Comparison of ENCODE assay signal across 1 cellular context in the genomic region with DNA sequence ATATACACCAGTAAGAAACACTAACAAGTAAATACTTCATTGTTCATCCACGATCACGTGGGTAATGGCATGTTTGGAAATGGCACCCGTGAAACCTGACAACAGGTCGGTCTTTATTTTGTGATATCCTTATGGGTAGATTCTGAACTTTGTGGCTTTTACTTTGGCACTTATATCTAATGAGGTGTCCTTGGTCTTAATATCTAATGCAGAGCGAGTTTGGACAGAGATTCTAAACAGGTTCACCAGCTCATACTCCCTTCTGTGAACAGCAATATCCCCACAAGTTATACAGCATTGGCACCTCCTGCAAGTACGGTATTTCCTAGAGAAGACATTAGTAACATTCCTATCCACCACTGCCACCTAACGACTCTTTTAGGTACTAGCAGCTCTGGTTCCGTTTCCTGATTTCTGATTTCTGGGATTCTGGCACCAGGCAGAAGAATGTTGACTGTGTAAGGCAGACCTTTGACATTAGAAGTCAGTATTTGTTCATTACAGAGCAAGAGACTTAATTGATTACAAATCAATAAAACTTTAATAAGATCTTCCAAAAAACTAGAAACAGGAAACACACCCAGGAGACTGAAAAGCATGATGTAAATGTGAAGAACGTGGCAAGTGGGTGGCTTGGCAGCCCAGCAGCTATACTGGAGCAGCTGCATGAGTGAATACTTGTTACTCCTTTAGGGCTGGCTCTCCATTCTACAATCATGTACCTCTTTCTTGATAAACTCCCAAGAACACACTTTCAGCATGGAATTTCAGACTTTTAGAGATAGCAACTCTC.
A peak's percentile ranks its signal among the peaks of the same experiment; 100 is the strongest.
TF ChIP-seq lines count a peak whose summit lies in the region.

No MANE protein-coding gene starts in this region.

TF ChIP-seq in K562, 482 proteins besides CTCF, POLR2A, EP300 and RAD21:
- TF ChIP-seq IRF1 (CRISPR knock-in tag; IDR thresholded peaks at IDR 0.05; ENCODE audit: borderline replicate concordance) = no peak
- TF ChIP-seq CC2D1A (IDR thresholded peaks at IDR 0.05) = 0 out of 2 replicates have a peak, but pooled peaks have one; percentile 24
- TF ChIP-seq RAD51 (IDR thresholded peaks at IDR 0.05; ENCODE audit: borderline replicate concordance, low read depth) = no peak
- 0 out of 4 replicates have a peak, but pooled peaks of 1 of the 2 experiments have one; percentile 52 for TF ChIP-seq FOXK2 (conservative IDR thresholded peaks at IDR 0.05 in 1 of 2, IDR thresholded peaks at IDR 0.05 in 1 of 2; ENCODE audit: low read depth in 2 of 2)
- TF ChIP-seq ZNF232 (CRISPR knock-in tag; IDR thresholded peaks at IDR 0.05) = no peak
- TF ChIP-seq SMC3 (conservative IDR thresholded peaks at IDR 0.05; ENCODE audit: insufficient read depth, low read depth, low read length) = peak; percentile 30; the same call in 1 of the 2 replicates
- no peak for TF ChIP-seq SAP30 (IDR thresholded peaks at IDR 0.05; ENCODE audit: borderline replicate concordance, insufficient read depth, low read depth, low read length, poor library complexity, severe bottlenecking)
- no peak for TF ChIP-seq ZFP36 (IDR thresholded peaks at IDR 0.05; ENCODE audit: low read depth, low read length, partially characterized antibody)
- peak; percentile 70 for TF ChIP-seq DEAF1 (CRISPR knock-in tag; IDR thresholded peaks at IDR 0.05)
- TF ChIP-seq CHD7 (IDR thresholded peaks at IDR 0.05; ENCODE audit: low read depth, low read length) = peak; percentile 76
- TF ChIP-seq MNT (conservative IDR thresholded peaks at IDR 0.05) = 0 out of 4 replicates have a peak, but pooled peaks of 1 of the 2 experiments have one; percentile 15
- TF ChIP-seq ARID2 (IDR thresholded peaks at IDR 0.05) = peak; percentile 18; the same call in 1 of the 2 replicates
- TF ChIP-seq, protein P1, sequence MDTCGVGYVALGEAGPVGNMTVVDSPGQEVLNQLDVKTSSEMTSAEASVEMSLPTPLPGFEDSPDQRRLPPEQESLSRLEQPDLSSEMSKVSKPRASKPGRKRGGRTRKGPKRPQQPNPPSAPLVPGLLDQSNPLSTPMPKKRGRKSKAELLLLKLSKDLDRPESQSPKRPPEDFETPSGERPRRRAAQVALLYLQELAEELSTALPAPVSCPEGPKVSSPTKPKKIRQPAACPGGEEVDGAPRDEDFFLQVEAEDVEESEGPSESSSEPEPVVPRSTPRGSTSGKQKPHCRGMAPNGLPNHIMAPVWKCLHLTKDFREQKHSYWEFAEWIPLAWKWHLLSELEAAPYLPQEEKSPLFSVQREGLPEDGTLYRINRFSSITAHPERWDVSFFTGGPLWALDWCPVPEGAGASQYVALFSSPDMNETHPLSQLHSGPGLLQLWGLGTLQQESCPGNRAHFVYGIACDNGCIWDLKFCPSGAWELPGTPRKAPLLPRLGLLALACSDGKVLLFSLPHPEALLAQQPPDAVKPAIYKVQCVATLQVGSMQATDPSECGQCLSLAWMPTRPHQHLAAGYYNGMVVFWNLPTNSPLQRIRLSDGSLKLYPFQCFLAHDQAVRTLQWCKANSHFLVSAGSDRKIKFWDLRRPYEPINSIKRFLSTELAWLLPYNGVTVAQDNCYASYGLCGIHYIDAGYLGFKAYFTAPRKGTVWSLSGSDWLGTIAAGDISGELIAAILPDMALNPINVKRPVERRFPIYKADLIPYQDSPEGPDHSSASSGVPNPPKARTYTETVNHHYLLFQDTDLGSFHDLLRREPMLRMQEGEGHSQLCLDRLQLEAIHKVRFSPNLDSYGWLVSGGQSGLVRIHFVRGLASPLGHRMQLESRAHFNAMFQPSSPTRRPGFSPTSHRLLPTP (IDR thresholded peaks at IDR 0.05; ENCODE audit: borderline replicate concordance, extremely low read depth, insufficient read length) = no peak
- TF ChIP-seq, protein P2, sequence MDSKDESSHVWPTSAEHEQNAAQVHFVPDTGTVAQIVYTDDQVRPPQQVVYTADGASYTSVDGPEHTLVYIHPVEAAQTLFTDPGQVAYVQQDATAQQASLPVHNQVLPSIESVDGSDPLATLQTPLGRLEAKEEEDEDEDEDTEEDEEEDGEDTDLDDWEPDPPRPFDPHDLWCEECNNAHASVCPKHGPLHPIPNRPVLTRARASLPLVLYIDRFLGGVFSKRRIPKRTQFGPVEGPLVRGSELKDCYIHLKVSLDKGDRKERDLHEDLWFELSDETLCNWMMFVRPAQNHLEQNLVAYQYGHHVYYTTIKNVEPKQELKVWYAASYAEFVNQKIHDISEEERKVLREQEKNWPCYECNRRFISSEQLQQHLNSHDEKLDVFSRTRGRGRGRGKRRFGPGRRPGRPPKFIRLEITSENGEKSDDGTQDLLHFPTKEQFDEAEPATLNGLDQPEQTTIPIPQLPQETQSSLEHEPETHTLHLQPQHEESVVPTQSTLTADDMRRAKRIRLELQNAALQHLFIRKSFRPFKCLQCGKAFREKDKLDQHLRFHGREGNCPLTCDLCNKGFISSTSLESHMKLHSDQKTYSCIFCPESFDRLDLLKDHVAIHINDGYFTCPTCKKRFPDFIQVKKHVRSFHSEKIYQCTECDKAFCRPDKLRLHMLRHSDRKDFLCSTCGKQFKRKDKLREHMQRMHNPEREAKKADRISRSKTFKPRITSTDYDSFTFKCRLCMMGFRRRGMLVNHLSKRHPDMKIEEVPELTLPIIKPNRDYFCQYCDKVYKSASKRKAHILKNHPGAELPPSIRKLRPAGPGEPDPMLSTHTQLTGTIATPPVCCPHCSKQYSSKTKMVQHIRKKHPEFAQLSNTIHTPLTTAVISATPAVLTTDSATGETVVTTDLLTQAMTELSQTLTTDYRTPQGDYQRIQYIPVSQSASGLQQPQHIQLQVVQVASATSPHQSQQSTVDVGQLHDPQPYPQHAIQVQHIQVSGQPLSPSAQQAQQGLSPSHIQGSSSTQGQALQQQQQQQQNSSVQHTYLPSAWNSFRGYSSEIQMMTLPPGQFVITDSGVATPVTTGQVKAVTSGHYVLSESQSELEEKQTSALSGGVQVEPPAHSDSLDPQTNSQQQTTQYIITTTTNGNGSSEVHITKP (IDR thresholded peaks at IDR 0.05; ENCODE audit: partially characterized antibody) = peak; percentile 95
